Comparison of ENCODE assay signal across 20 cellular contexts in the genomic region with DNA sequence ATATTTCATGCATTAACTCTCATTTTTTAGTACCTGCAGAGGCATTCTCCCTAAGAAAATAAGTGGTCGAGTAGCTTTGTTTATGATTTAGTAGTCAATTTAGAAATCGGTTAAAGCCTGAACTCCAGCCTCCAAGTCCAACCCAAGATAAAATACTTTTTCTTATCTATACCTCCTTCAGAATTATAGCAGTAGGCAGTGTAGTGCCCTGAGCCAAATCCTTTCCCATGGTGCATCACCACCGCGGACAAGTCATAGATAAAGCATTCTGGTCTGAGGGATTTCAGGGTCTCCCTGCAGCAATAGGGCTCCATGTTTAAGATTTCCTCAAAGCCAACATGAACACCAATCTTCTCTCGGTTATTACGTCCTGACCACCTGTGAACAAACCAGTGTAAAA.
"Had no signal": no experiment of that assay in that cellular context is flagged by ENCODE, and none has a peak within 500 bp of the region (broad histone marks: within the 10 kb centered on the region; RNA-seq: fewer than 3 reads in every experiment).

No MANE protein-coding gene starts in this region.

- H3K27ac ChIP-seq: dorsolateral prefrontal cortex, esophagus muscularis mucosa, gastrocnemius medialis, heart right ventricle, neutrophil, right atrium auricular region, stomach, thoracic aorta, transverse colon had no signal

- H3K4me1 ChIP-seq: esophagus muscularis mucosa, gastrocnemius medialis, heart right ventricle, right atrium auricular region, stomach, transverse colon had no signal

- H3K4me3 ChIP-seq: dorsolateral prefrontal cortex, esophagus muscularis mucosa, gastrocnemius medialis, heart right ventricle, right atrium auricular region, stomach, thoracic aorta, transverse colon had no signal

- ATAC-seq: gastrocnemius medialis; heart right ventricle; naive thymus-derived CD4-positive, alpha-beta T cell had no signal

- H3K27me3 ChIP-seq: dorsolateral prefrontal cortex, esophagus muscularis mucosa, gastrocnemius medialis, heart right ventricle, neutrophil, right atrium auricular region, stomach, transverse colon had no signal

- H3K27me3 Mint-ChIP-seq: naive thymus-derived CD4-positive, alpha-beta T cell had no signal

- H3K36me3 ChIP-seq: gastrocnemius medialis, neutrophil, transverse colon had no signal

- H3K9me3 Mint-ChIP-seq: naive thymus-derived CD4-positive, alpha-beta T cell; nephron progenitor cell had no signal

- H3K27ac Mint-ChIP-seq: nephron progenitor cell had no signal

- DNase-seq: cortex of kidney; dorsolateral prefrontal cortex; effector CD8-positive, alpha-beta T cell; gastrocnemius medialis; heart right ventricle; hypothalamus; kidney glomerular epithelial cell; mesendoderm; naive thymus-derived CD4-positive, alpha-beta T cell; nephron progenitor cell; small intestine; stimulated activated CD4-positive, alpha-beta T cell treated with anti-CD3 and anti-CD28 coated beads, Interleukin-12 subunit alpha, Interleukin-12 subunit beta, amount 100 ng/mL, for 4 hours; stimulated activated naive CD4-positive, alpha-beta T cell; stomach; substantia nigra; transverse colon had no signal

- H3K4me3 Mint-ChIP-seq: naive thymus-derived CD4-positive, alpha-beta T cell; nephron progenitor cell had no signal

- H3K9me3 ChIP-seq: esophagus muscularis mucosa, gastrocnemius medialis, heart right ventricle, neutrophil, right atrium auricular region, stomach, thoracic aorta, transverse colon had no signal

- H3K4me1 Mint-ChIP-seq: nephron progenitor cell had no signal
